ENCODE assay signal across 17 cellular contexts in genomic region chr20:32216396-32217142, GRCh38. TPM values are rescaled to one million over a fixed set of nuclear protein-coding genes. Genes with fewer than 3 reads are reported as not detected.
DNase-seq lines count a peak whose midpoint lies in the region; ATAC-seq, FAIRE-seq and TF ChIP-seq lines count a peak whose summit lies in the region.
"Had no signal": no experiment of that assay in that cellular context is flagged by ENCODE, and none has a peak within 500 bp of the region (broad histone marks: within the 10 kb centered on the region; RNA-seq: fewer than 3 reads in every experiment).

No MANE protein-coding gene starts in this region.

- H3K79me2 ChIP-seq in OCI-LY7 (ENCODE audit: insufficient read depth, low read depth, low read length) (peaks cover 5% of the 10 kb centered on the region; the same call in 1 of the 2 replicates), parathyroid adenoma (no peaks in the 10 kb centered on the region)

- no peak for FAIRE-seq in HTR-8/SVneo (lab: Jason Lieb, UNC)

- H3K27me3 ChIP-seq in colonic mucosa (no peaks in the 10 kb centered on the region), parathyroid adenoma (ENCODE audit: control insufficient read depth, insufficient read depth, low read length) (no peaks in the 10 kb centered on the region)
- H3K27me3 ChIP-seq: BLaER1 had no signal

- H3K4me1 ChIP-seq in OCI-LY7 (ENCODE audit: insufficient read depth, low read length, poor library complexity, severe bottlenecking) = no peaks in the 10 kb centered on the region
- no peaks in the 10 kb centered on the region for H3K4me1 ChIP-seq in colonic mucosa
- H3K4me1 ChIP-seq in parathyroid adenoma = peaks cover 22% of the 10 kb centered on the region
- H3K4me1 ChIP-seq: BLaER1 had no signal

- intact Hi-C loops in OCI-LY7 (cut with micrococcal nuclease; ENCODE audit: unreplicated experiment) (no loop called here), colonic mucosa (cut with DNase I) (no loop called here), left colon (cut with DNase I, micrococcal nuclease) (no loop called here)

- H3K4me2 ChIP-seq in OCI-LY7 (ENCODE audit: low read length) (no peak overlapping the region), parathyroid adenoma (ENCODE audit: low read length) (peak overlapping the region; percentile 46)
- H3K4me2 ChIP-seq: BLaER1, KMS-11 had no signal

- peak; percentile 91 for ATAC-seq in left colon

- H3K36me3 ChIP-seq in OCI-LY7 (ENCODE audit: insufficient read depth, low read length) (peaks cover 88% of the 10 kb centered on the region), colonic mucosa (no peaks in the 10 kb centered on the region), parathyroid adenoma (ENCODE audit: control insufficient read depth, insufficient read depth, low read length) (no peaks in the 10 kb centered on the region)

- no peak overlapping the region for H2AFZ ChIP-seq in OCI-LY7 (ENCODE audit: low read length)
- H2AFZ ChIP-seq in parathyroid adenoma = no peak overlapping the region

- no peaks in the 10 kb centered on the region for H4K20me1 ChIP-seq in OCI-LY7 (ENCODE audit: insufficient read depth, low read length)
- H4K20me1 ChIP-seq: BLaER1 had no signal

- H3K9ac ChIP-seq in colonic mucosa (ENCODE audit: low read depth in 2 of 2, low read length in 2 of 2) (peak overlapping the region in 1 of 2 donors; percentile 79), parathyroid adenoma (no peak overlapping the region)
- H3K9ac ChIP-seq: BLaER1, KMS-11 had no signal

- POLR2A ChIA-PET in OCI-LY7 (lab: Charles Lee) = interaction anchor here (1.0 to 1.2 kb wide), 3 partner anchors 13 to 143 kb away, joined by 3 read pairs; no protein-coding TSS in a partner anchor

- BruUV-seq in OCI-LY7 (replicated peaks; lab: Mats Ljungman, UMichigan) = TSS peak; percentile 33

- TF ChIP-seq CTCF in OCI-LY7 (conservative IDR thresholded peaks at IDR 0.05; ENCODE audit: low read length) (no peak), colonic mucosa (IDR thresholded peaks at IDR 0.05) (no peak), parathyroid adenoma (IDR thresholded peaks at IDR 0.05) (no peak)

- H3K9me3 ChIP-seq in OCI-LY7 (ENCODE audit: low read length) (no peaks in the 10 kb centered on the region), colonic mucosa (no peaks in the 10 kb centered on the region), parathyroid adenoma (ENCODE audit: control insufficient read depth, low read length) (no peaks in the 10 kb centered on the region)
- H3K9me3 ChIP-seq: BLaER1 had no signal

- H3K27ac ChIP-seq in OCI-LY7 (ENCODE audit: low read depth, low read length, poor library complexity, severe bottlenecking) (no peak overlapping the region), colonic mucosa (peak overlapping the region; percentile 76), parathyroid adenoma (peak overlapping the region; percentile 59)
- H3K27ac ChIP-seq: BLaER1, KMS-11 had no signal

- H3K9me2 ChIP-seq in OCI-LY7 (ENCODE audit: insufficient read depth, low read length) = no peaks in the 10 kb centered on the region

- CTCF ChIA-PET in OCI-LY7 (lab: Charles Lee; ENCODE audit: unreplicated experiment) = no interaction called here

- no peak for DNase-seq in OCI-LY7 (ENCODE audit: low spot score)
- peak; percentile 84 for DNase-seq in colonic mucosa
- peak; percentile 59 to 83 for DNase-seq in left colon
- DNase-seq in NCI-H187 (lab: John Stamatoyannopoulos, UW) = no peak
- no peak for DNase-seq in ureter (ENCODE audit: low spot score)
- no peak for DNase-seq in NOMO-1 treated with dmso at 0.1 percent for 144 hours (lab: John Stamatoyannopoulos, UW; ENCODE audit: unreplicated experiment)
- DNase-seq in HTR-8/SVneo (ENCODE audit: insufficient read length, low spot score) = no peak
- DNase-seq: CD8-positive, alpha-beta memory T cell; DMS53; EL; MV-4-11; NCI-H1694 treated with DMSO at 0.1 percent for 48 hours; NCI-H226; NCI-H524 had no signal

- H3K4me3 ChIP-seq in OCI-LY7 (ENCODE audit: low read depth, low read length, poor library complexity, severe bottlenecking) (no peak overlapping the region), colonic mucosa (no peak overlapping the region), parathyroid adenoma (ENCODE audit: low read depth, low read length) (no peak overlapping the region)
- H3K4me3 ChIP-seq: BLaER1 had no signal

RNA-seq across cellular contexts. Expression of gene POFUT1, which starts 8.9 kb away (rescaled TPM):
- 16.8 and 21.4 TPM in 2 replicates for total RNA-seq in OCI-LY7 (2014; rRNA removed; shearing (Covaris generic))
- total RNA-seq in OCI-LY7 (2022) (27.8 and 33.1 TPM in 2 replicates), colonic mucosa (10 to 100 TPM; 26.9 to 36.3 TPM), left colon (10 to 100 TPM; 36.6 to 63.2 TPM), ureter (55.2 TPM)

RNA-seq across cellular contexts. Expression of gene PLAGL2, which starts 9.0 kb away (rescaled TPM):
- 7.4 and 9.8 TPM in 2 replicates for total RNA-seq in OCI-LY7 (2014; rRNA removed; shearing (Covaris generic))
- total RNA-seq in OCI-LY7 (2022) (40.3 and 42.9 TPM in 2 replicates), colonic mucosa (10 to 100 TPM; 17.7 to 18.6 TPM), left colon (10 to 100 TPM; 13.4 to 28.0 TPM), ureter (17.4 TPM)

Comparison
In these comparisons a context has a peak if more than half of its experiments do, and no peak if none do; other contexts are left out.
1. DNase-seq: peak in colonic mucosa (single experiment) and left colon (2 of 2); none in OCI-LY7 (single experiment), NCI-H187 (0 of 2), ureter (single experiment), NOMO-1 treated with dmso at 0.1 percent for 144 hours (single experiment) and HTR-8/SVneo (single experiment).